ENCODE assay signal across 1 cellular context in genomic region chr6:90072501-90072900, GRCh38.
TF ChIP-seq lines count a peak whose summit lies in the region.

No MANE protein-coding gene starts in this region.

TF ChIP-seq in neural cell, 6 proteins besides CTCF, POLR2A, EP300 and RAD21 (continued from another document):
- TF ChIP-seq, protein P1, sequence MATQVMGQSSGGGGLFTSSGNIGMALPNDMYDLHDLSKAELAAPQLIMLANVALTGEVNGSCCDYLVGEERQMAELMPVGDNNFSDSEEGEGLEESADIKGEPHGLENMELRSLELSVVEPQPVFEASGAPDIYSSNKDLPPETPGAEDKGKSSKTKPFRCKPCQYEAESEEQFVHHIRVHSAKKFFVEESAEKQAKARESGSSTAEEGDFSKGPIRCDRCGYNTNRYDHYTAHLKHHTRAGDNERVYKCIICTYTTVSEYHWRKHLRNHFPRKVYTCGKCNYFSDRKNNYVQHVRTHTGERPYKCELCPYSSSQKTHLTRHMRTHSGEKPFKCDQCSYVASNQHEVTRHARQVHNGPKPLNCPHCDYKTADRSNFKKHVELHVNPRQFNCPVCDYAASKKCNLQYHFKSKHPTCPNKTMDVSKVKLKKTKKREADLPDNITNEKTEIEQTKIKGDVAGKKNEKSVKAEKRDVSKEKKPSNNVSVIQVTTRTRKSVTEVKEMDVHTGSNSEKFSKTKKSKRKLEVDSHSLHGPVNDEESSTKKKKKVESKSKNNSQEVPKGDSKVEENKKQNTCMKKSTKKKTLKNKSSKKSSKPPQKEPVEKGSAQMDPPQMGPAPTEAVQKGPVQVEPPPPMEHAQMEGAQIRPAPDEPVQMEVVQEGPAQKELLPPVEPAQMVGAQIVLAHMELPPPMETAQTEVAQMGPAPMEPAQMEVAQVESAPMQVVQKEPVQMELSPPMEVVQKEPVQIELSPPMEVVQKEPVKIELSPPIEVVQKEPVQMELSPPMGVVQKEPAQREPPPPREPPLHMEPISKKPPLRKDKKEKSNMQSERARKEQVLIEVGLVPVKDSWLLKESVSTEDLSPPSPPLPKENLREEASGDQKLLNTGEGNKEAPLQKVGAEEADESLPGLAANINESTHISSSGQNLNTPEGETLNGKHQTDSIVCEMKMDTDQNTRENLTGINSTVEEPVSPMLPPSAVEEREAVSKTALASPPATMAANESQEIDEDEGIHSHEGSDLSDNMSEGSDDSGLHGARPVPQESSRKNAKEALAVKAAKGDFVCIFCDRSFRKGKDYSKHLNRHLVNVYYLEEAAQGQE (IDR thresholded peaks at IDR 0.05; ENCODE audit: borderline replicate concordance) = no peak
- TF ChIP-seq POLR2AphosphoS5 (IDR thresholded peaks at IDR 0.05) (no peak), EZH2 (IDR thresholded peaks at IDR 0.05; ENCODE audit: borderline replicate concordance, insufficient read depth, low read length, poor library complexity, severe bottlenecking) (no peak), MXI1 (conservative IDR thresholded peaks at IDR 0.05; ENCODE audit: poor library complexity, severe bottlenecking) (no peak)
TF ChIP-seq in neural cell: peak in this region for 0.
